9 cellular contexts compared by ENCODE assay signal in the genomic region with DNA sequence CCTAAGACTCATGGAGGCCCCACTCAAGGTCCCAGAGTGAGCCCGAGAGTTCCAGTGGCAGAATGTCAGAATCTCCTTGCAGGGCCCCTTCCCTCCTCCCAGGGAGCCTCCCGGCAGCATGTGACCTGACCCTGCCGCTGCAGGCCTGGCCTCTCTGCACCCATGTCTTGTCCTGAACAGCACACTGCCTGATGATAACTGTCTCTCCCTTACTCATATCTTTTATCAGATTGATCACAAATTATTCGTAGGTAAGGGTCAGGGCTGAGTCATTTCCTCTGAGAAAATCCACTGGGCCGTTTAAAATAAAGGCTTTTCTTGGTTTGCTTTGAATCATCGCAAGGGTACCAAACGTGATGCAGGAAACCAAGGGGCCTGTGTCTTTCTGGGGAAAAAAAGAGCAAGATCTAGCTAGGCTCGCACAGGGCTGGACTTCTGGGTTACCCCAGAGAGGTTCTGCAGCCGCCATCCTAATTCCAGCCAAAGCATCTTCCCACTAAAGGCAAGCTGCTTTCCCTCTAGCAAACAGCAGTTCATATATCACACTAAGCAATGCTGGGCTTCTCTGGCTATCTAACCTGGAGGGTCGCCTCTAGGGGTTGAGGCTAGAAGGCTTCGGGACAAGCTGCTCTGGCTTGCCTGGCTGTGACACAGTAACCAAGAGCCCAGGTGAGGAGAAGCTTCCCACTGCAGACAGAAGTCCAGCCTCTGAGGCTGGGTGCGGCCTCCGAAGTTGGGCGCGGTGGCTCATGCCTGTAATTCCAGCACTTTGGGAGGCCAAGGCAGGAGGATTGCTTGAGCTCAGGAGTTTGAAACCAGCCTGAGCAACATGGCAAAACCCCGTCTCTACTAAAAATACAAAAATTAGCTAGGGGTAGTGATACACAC.
DNase-seq lines count a peak whose midpoint lies in the region; ATAC-seq lines count a peak whose summit lies in the region.
"Had no signal": no experiment of that assay in that cellular context is flagged by ENCODE, and none has a peak within 500 bp of the region (broad histone marks: within the 10 kb centered on the region; RNA-seq: fewer than 3 reads in every experiment).

No MANE protein-coding gene starts in this region.

- peak; percentile 38 to 47 for DNase-seq in activated CD4-positive, alpha-beta T cell treated with anti-CD3 and anti-CD28 coated beads, Interleukin-2, amount 50 U/mL, for 48 hours
- DNase-seq in activated CD4-positive, alpha-beta T cell treated with anti-CD3 and anti-CD28 coated beads for 4 hours, result no peak
- peak; percentile 20 for DNase-seq in HK-2 (ENCODE audit: unreplicated experiment)
- DNase-seq in astrocyte of the hippocampus (ENCODE audit: low read depth, low spot score), result peak; percentile 33
- DNase-seq in stimulated activated CD8-positive, alpha-beta memory T cell treated with anti-CD3 and anti-CD28 coated beads, Interleukin-4, amount 100 ng/mL, for 48 hours, result peak; percentile 48
- no peak for DNase-seq in MV-4-11 (lab: John Stamatoyannopoulos, UW)
- no peak for DNase-seq in NCI-H345 (lab: John Stamatoyannopoulos, UW)
- DNase-seq: NCI-H2081 treated with DMSO at 0.1 percent for 48 hours had no signal

- no peak for ATAC-seq in HG02884 (IDR thresholded peaks at IDR 0.05; ENCODE audit: unreplicated experiment)

Comparison
In these comparisons a context has a peak if more than half of its experiments do, and no peak if none do; other contexts are left out.
1. DNase-seq: peak in activated CD4-positive, alpha-beta T cell treated with anti-CD3 and anti-CD28 coated beads, Interleukin-2, amount 50 U/mL, for 48 hours (2 of 2), HK-2 (single experiment), astrocyte of the hippocampus (single experiment) and stimulated activated CD8-positive, alpha-beta memory T cell treated with anti-CD3 and anti-CD28 coated beads, Interleukin-4, amount 100 ng/mL, for 48 hours (single experiment); none in activated CD4-positive, alpha-beta T cell treated with anti-CD3 and anti-CD28 coated beads for 4 hours (0 of 2), MV-4-11 (single experiment) and NCI-H345 (single experiment).